ENCODE assay signal across 1 cellular context in the genomic region with DNA sequence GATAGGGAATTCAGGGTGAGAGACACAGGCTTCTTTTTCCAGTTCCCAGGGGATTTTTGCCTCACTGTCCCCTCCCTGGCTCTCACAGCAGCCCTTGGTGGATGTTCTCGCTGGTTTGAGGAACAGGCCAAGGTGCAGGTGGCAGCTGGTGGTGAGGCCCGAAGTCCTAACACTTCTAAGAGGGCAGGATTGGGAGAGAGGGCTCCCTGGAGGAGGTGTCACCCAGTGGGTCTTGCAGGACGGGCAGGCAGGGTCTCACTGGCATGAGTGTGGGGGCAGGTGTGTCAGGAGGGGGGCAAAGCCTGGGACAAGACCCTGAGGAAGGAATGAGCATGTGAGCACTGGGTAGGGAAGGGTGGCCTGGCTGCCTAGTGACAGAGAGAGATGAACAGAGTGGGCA.
TF ChIP-seq lines count a peak whose summit lies in the region.

No MANE protein-coding gene starts in this region.

TF ChIP-seq in SK-N-SH, 30 proteins besides CTCF, POLR2A, EP300 and RAD21 (continued from another document):
- TF ChIP-seq USF1 (IDR thresholded peaks at IDR 0.05; ENCODE audit: borderline replicate concordance, low read depth) (no peak), RFX5 (IDR thresholded peaks at IDR 0.05; ENCODE audit: low read length) (no peak)
